ENCODE assay signal across 17 cellular contexts in genomic region chr4:82748176-82748575, GRCh38. TPM values are rescaled to one million over a fixed set of nuclear protein-coding genes. Genes with fewer than 3 reads are reported as not detected.
DNase-seq lines count a peak whose midpoint lies in the region; ATAC-seq and TF ChIP-seq lines count a peak whose summit lies in the region.
"Had no signal": no experiment of that assay in that cellular context is flagged by ENCODE, and none has a peak within 500 bp of the region (broad histone marks: within the 10 kb centered on the region; RNA-seq: fewer than 3 reads in every experiment).

No MANE protein-coding gene starts in this region.

- peaks cover 45% of the 10 kb centered on the region for H3F3A ChIP-seq in smooth muscle cell (ENCODE audit: low read depth)

- H3K27me3 ChIP-seq in smooth muscle cell (ENCODE audit: low read depth): no peaks in the 10 kb centered on the region
- H3K27me3 ChIP-seq: BLaER1 treated with 17β-estradiol and CSF1 and Interleukin-3, amounts not matched to agents 10 nM and 100 nM; right atrium auricular region; suprapubic skin had no signal

- H3K27me3 Mint-ChIP-seq in brain: peaks cover 4% of the 10 kb centered on the region
- H3K27me3 Mint-ChIP-seq: naive B cell had no signal

- H3K36me3 ChIP-seq in smooth muscle cell (ENCODE audit: low read depth): no peaks in the 10 kb centered on the region
- H3K36me3 ChIP-seq: BLaER1 treated with 17β-estradiol and CSF1 and Interleukin-3, amounts not matched to agents 10 nM and 100 nM; right atrium auricular region; suprapubic skin had no signal

- no peak for ATAC-seq in GM21619 (IDR thresholded peaks at IDR 0.05; ENCODE audit: unreplicated experiment)

- H3K9me3 Mint-ChIP-seq in brain: no peaks in the 10 kb centered on the region
- H3K9me3 Mint-ChIP-seq: naive B cell; T-helper 1 cell treated with Interleukin-12 subunit alpha and Interleukin-12 subunit beta and Interleukin-4 antibody, amounts not matched to agents 30 μg/mL and 1 μg/mL, for 36 hours had no signal

- H3K36me3 Mint-ChIP-seq in brain: no peaks in the 10 kb centered on the region
- H3K36me3 Mint-ChIP-seq: naive B cell had no signal

- H3K27ac Mint-ChIP-seq in brain: peak overlapping the region; percentile 50 to 96 (median 90)
- H3K27ac Mint-ChIP-seq: naive B cell; T-helper 1 cell treated with Interleukin-12 subunit alpha and Interleukin-12 subunit beta and Interleukin-4 antibody, amounts not matched to agents 30 μg/mL and 1 μg/mL, for 36 hours had no signal

- H3K4me2 ChIP-seq in smooth muscle cell: peak overlapping the region; percentile 49
- H3K4me2 ChIP-seq: BLaER1 treated with 17β-estradiol and CSF1 and Interleukin-3, amounts not matched to agents 10 nM and 100 nM had no signal

- no peak overlapping the region for H3K9ac ChIP-seq in smooth muscle cell (ENCODE audit: low read depth)
- H3K9ac ChIP-seq: BLaER1 treated with 17β-estradiol and CSF1 and Interleukin-3, amounts not matched to agents 10 nM and 100 nM; GM23248 had no signal

- DNase-seq in NCI-H2171 (lab: John Stamatoyannopoulos, UW) (peak; percentile 7), kidney tubule cell (ENCODE audit: low spot score) (peak; percentile 33), smooth muscle cell (lab: John Stamatoyannopoulos, UW; ENCODE audit: unreplicated experiment) (no peak), AML-193 (lab: John Stamatoyannopoulos, UW) (no peak), HuH-7 (ENCODE audit: low spot score) (no peak)
- DNase-seq: activated CD4-positive, CD25-positive, alpha-beta regulatory T cell; activated gamma-delta T cell treated with Interleukin-2 at 50 U/mL for 16 hours; naive B cell; RPMI8226; stimulated activated CD4-positive, alpha-beta T cell treated with anti-CD3 and anti-CD28 coated beads, Interleukin-1b, Interleukin-23, amount 100 ng/mL, for 48 hours had no signal

- peaks cover 80% of the 10 kb centered on the region for H3K4me1 Mint-ChIP-seq in brain
- H3K4me1 Mint-ChIP-seq: naive B cell had no signal

- WGBS in smooth muscle cell (ENCODE audit: low lambda C conversion rate): 42% methylated on average over 4 of the region's 4 CpGs

- TF ChIP-seq CTCF in brain (conservative IDR thresholded peaks at IDR 0.05) (no peak), smooth muscle cell (IDR thresholded peaks at IDR 0.05; ENCODE audit: borderline replicate concordance, insufficient read depth, poor library complexity, severe bottlenecking) (no peak)

- H2AFZ ChIP-seq in smooth muscle cell (ENCODE audit: low read depth): peak overlapping the region; percentile 55
- H2AFZ ChIP-seq: GM23248 had no signal

- H4K20me1 ChIP-seq in smooth muscle cell (ENCODE audit: low read depth): no peaks in the 10 kb centered on the region
- H4K20me1 ChIP-seq: BLaER1 treated with 17β-estradiol and CSF1 and Interleukin-3, amounts not matched to agents 10 nM and 100 nM had no signal

- H3K4me1 ChIP-seq in smooth muscle cell (ENCODE audit: low read depth): peaks cover 31% of the 10 kb centered on the region
- H3K4me1 ChIP-seq: BLaER1 treated with 17β-estradiol and CSF1 and Interleukin-3, amounts not matched to agents 10 nM and 100 nM; right atrium auricular region had no signal

- no peaks in the 10 kb centered on the region for H3K9me3 ChIP-seq in smooth muscle cell (replicated peaks; ENCODE audit: low read depth)
- H3K9me3 ChIP-seq: BLaER1 treated with 17β-estradiol and CSF1 and Interleukin-3, amounts not matched to agents 10 nM and 100 nM; right atrium auricular region; suprapubic skin had no signal

- peak overlapping the region; percentile 91 for H3K27ac ChIP-seq in smooth muscle cell (ENCODE audit: low read depth)
- H3K27ac ChIP-seq: BLaER1 treated with 17β-estradiol and CSF1 and Interleukin-3, amounts not matched to agents 10 nM and 100 nM; GM23248; right atrium auricular region; suprapubic skin had no signal

- peak overlapping the region in 4 of 5 experiments; percentile 5 to 34 (median 24) for H3K4me3 Mint-ChIP-seq in brain
- H3K4me3 Mint-ChIP-seq: naive B cell; T-helper 1 cell treated with Interleukin-12 subunit alpha and Interleukin-12 subunit beta and Interleukin-4 antibody, amounts not matched to agents 30 μg/mL and 1 μg/mL, for 36 hours had no signal

- no peak overlapping the region for H3K4me3 ChIP-seq in smooth muscle cell
- H3K4me3 ChIP-seq: BLaER1 treated with 17β-estradiol and CSF1 and Interleukin-3, amounts not matched to agents 10 nM and 100 nM; GM23248; right atrium auricular region; suprapubic skin had no signal

- no peaks in the 10 kb centered on the region for H3K79me2 ChIP-seq in smooth muscle cell (ENCODE audit: low read depth)

RNA-seq across cellular contexts. Expression of gene SCD5, which starts 50.4 kb away (rescaled TPM):
- polyA plus RNA-seq in brain (ENCODE audit: insufficient read depth, low read depth, low replicate concordance) (188 TPM), smooth muscle cell (9.2 and 9.6 TPM in 2 replicates)
- 16.0 and 24.3 TPM in 2 replicates for total RNA-seq in smooth muscle cell

Comparison
In these comparisons a context has a peak if more than half of its experiments do, and no peak if none do; other contexts are left out.
1. DNase-seq: peak in NCI-H2171 (single experiment) and kidney tubule cell (single experiment); none in smooth muscle cell (single experiment), AML-193 (0 of 2) and HuH-7 (single experiment).
2. RNA of gene SCD5, which starts 50.4 kb away (polyA plus RNA-seq): 188 TPM in brain (single experiment); 9.2 to 9.6 TPM in smooth muscle cell; every median in the first group is over 10 times any median in the second.